ENCODE assay signal across 1 cellular context in genomic region chr10:490256-490655, GRCh38.
TF ChIP-seq lines count a peak whose summit lies in the region.

No MANE protein-coding gene starts in this region.

TF ChIP-seq in WTC11, 78 proteins besides CTCF, POLR2A, EP300 and RAD21 (continued from another document):
- TF ChIP-seq FOXP4 (CRISPR knock-in tag; IDR thresholded peaks at IDR 0.05) (no peak), SOX15 (CRISPR knock-in tag; IDR thresholded peaks at IDR 0.05) (no peak)
